ENCODE assay signal across 23 cellular contexts in the genomic region with DNA sequence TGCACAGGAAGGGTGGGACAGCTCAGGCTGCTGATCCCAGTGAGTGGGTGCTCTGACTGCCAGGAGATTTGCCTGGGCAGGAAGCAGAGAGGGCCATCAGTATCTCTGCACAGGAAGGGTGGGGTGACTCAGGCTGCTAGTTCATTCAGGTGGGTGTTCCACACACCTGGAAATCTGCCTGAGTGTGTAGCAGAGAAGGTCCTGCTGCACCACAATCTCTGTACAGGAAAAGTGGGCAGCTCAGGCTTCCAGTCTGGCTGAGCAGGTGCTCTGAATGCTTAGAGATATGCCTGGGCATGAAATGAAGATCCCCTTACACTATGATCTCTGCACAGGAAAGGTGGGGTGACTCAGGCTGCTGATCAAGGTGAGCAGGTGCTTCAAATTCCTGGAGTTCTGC.
DNase-seq lines count a peak whose midpoint lies in the region; ATAC-seq and TF ChIP-seq lines count a peak whose summit lies in the region.
"Had no signal": no experiment of that assay in that cellular context is flagged by ENCODE, and none has a peak within 500 bp of the region (broad histone marks: within the 10 kb centered on the region; RNA-seq: fewer than 3 reads in every experiment).

No MANE protein-coding gene starts in this region.

- H3K23ac ChIP-seq in trophoblast cell (ENCODE audit: low read length): no peak overlapping the region

- peaks cover 22% of the 10 kb centered on the region for H3K27me3 Mint-ChIP-seq in activated naive CD4-positive, alpha-beta T cell treated with anti-CD3 and anti-CD28 coated beads, Interleukin-2, amount 10 ng/mL, durations not matched to agents 7 days and 5 days
- peaks cover 30% of the 10 kb centered on the region for H3K27me3 Mint-ChIP-seq in activated CD8-positive, alpha-beta memory T cell treated with anti-CD3 and anti-CD28 coated beads, Interleukin-2, amount 10 ng/mL, durations not matched to agents 7 days and 5 days
- peaks cover 5% of the 10 kb centered on the region for H3K27me3 Mint-ChIP-seq in nephron progenitor cell (ENCODE audit: low read depth, poor library complexity)
- H3K27me3 Mint-ChIP-seq: CD4-positive, alpha-beta T cell had no signal

- H3K4ac ChIP-seq in trophoblast cell (ENCODE audit: low read depth, low read length): no peak overlapping the region

- no peak overlapping the region for H3K4me2 ChIP-seq in trophoblast cell (ENCODE audit: low read length)
- H3K4me2 ChIP-seq: A549; BLaER1 treated with 17β-estradiol and CSF1 and Interleukin-3, amounts not matched to agents 10 nM and 100 nM had no signal

- H3K9me3 ChIP-seq in RWPE2 (ENCODE audit: severe bottlenecking) (no peaks in the 10 kb centered on the region), trophoblast cell (ENCODE audit: insufficient read depth, low read depth, low read length) (no peaks in the 10 kb centered on the region)
- H3K9me3 ChIP-seq: A549; BLaER1 treated with 17β-estradiol and CSF1 and Interleukin-3, amounts not matched to agents 10 nM and 100 nM had no signal

- CTCF ChIA-PET in activated naive CD4-positive, alpha-beta T cell treated with anti-CD3 and anti-CD28 coated beads, Interleukin-2, amount 10 ng/mL, durations not matched to agents 7 days and 5 days (lab: Charles Lee): no interaction called here
- CTCF ChIA-PET in activated CD8-positive, alpha-beta memory T cell treated with anti-CD3 and anti-CD28 coated beads, Interleukin-2, amount 10 ng/mL, durations not matched to agents 7 days and 5 days (lab: Charles Lee): no interaction called here

- no peak for TF ChIP-seq CTCF in RWPE2 (IDR thresholded peaks at IDR 0.05; ENCODE audit: poor library complexity, severe bottlenecking)
- no peak for TF ChIP-seq CTCF in nephron progenitor cell (IDR thresholded peaks at IDR 0.05)

- no peak overlapping the region for H2BK120ac ChIP-seq in trophoblast cell (ENCODE audit: insufficient read depth, low read length, poor library complexity)

- H3K4me1 ChIP-seq in RWPE2 (ENCODE audit: insufficient read depth, poor library complexity, severe bottlenecking) (peaks cover 10% of the 10 kb centered on the region), trophoblast cell (ENCODE audit: control insufficient read depth in 1 of 2, insufficient read depth in 2 of 2, low read length in 2 of 2) (no peaks in the 10 kb centered on the region)
- H3K4me1 ChIP-seq: A549; BLaER1 treated with 17β-estradiol and CSF1 and Interleukin-3, amounts not matched to agents 10 nM and 100 nM had no signal

- no peak for DNase-seq in activated naive CD4-positive, alpha-beta T cell treated with anti-CD3 and anti-CD28 coated beads, Interleukin-2, amount 10 ng/mL, durations not matched to agents 7 days and 5 days
- no peak for DNase-seq in activated naive CD4-positive, alpha-beta T cell treated with anti-CD3 and anti-CD28 coated beads, Interleukin-2, amount 50 U/mL, for 72 hours (ENCODE audit: low spot score in 2 of 2)
- DNase-seq in RWPE2 (ENCODE audit: low spot score) (peak; percentile 71), epithelial cell of prostate (ENCODE audit: low read depth, low spot score) (peak; percentile 85), trophoblast cell (no peak), nephron progenitor cell (no peak)
- no peak for DNase-seq in activated CD8-positive, alpha-beta memory T cell treated with anti-CD3 and anti-CD28 coated beads, Interleukin-2, amount 10 ng/mL, durations not matched to agents 7 days and 5 days
- DNase-seq: AML-193; CD4-positive, alpha-beta T cell; COR-L47; DMS53; H9; Kasumi-1; MV-4-11; NCI-H2029; NCI-H226; NCI-H510A; NCI-H69; SIG-M5 had no signal

- H3K9ac ChIP-seq in trophoblast cell (ENCODE audit: low read length): no peak overlapping the region
- H3K9ac ChIP-seq: BLaER1 treated with 17β-estradiol and CSF1 and Interleukin-3, amounts not matched to agents 10 nM and 100 nM had no signal

- H3K4me3 Mint-ChIP-seq in activated naive CD4-positive, alpha-beta T cell treated with anti-CD3 and anti-CD28 coated beads, Interleukin-2, amount 10 ng/mL, durations not matched to agents 7 days and 5 days: no peak overlapping the region
- H3K4me3 Mint-ChIP-seq in activated CD8-positive, alpha-beta memory T cell treated with anti-CD3 and anti-CD28 coated beads, Interleukin-2, amount 10 ng/mL, durations not matched to agents 7 days and 5 days: no peak overlapping the region
- no peak overlapping the region for H3K4me3 Mint-ChIP-seq in nephron progenitor cell
- H3K4me3 Mint-ChIP-seq: CD4-positive, alpha-beta T cell; H9 had no signal

- no peak overlapping the region for H2AK5ac ChIP-seq in trophoblast cell (ENCODE audit: low read length)

- H3K36me3 Mint-ChIP-seq in activated naive CD4-positive, alpha-beta T cell treated with anti-CD3 and anti-CD28 coated beads, Interleukin-2, amount 10 ng/mL, durations not matched to agents 7 days and 5 days: no peaks in the 10 kb centered on the region
- no peaks in the 10 kb centered on the region for H3K36me3 Mint-ChIP-seq in activated naive CD4-positive, alpha-beta T cell treated with anti-CD3 and anti-CD28 coated beads, Interleukin-2, amount 50 U/mL, for 72 hours
- no peaks in the 10 kb centered on the region for H3K36me3 Mint-ChIP-seq in activated CD8-positive, alpha-beta memory T cell treated with anti-CD3 and anti-CD28 coated beads, Interleukin-2, amount 10 ng/mL, durations not matched to agents 7 days and 5 days
- no peaks in the 10 kb centered on the region for H3K36me3 Mint-ChIP-seq in nephron progenitor cell (ENCODE audit: low read depth)

- H3K14ac ChIP-seq in trophoblast cell (ENCODE audit: low read length): peak overlapping the region; percentile 37

- no peak overlapping the region for H4K8ac ChIP-seq in trophoblast cell (ENCODE audit: low read depth, low read length)

- peak overlapping the region; percentile 34 for H2BK12ac ChIP-seq in trophoblast cell (ENCODE audit: low read length)

- H3K18ac ChIP-seq in trophoblast cell (ENCODE audit: low read length): no peak overlapping the region

- H3K27me3 ChIP-seq in RWPE2 (ENCODE audit: insufficient read depth, poor library complexity, severe bottlenecking) (no peaks in the 10 kb centered on the region), trophoblast cell (ENCODE audit: insufficient read depth, low read length) (no peaks in the 10 kb centered on the region)
- H3K27me3 ChIP-seq: BLaER1 treated with 17β-estradiol and CSF1 and Interleukin-3, amounts not matched to agents 10 nM and 100 nM had no signal

- H3K27ac ChIP-seq in RWPE2 (ENCODE audit: poor library complexity, severe bottlenecking) (peak overlapping the region; percentile 72), epithelial cell of prostate (peak overlapping the region; percentile 97), trophoblast cell (ENCODE audit: low read depth, low read length) (no peak overlapping the region)
- H3K27ac ChIP-seq: A549; BLaER1 treated with 17β-estradiol and CSF1 and Interleukin-3, amounts not matched to agents 10 nM and 100 nM; SK-N-MC had no signal

- H2AFZ ChIP-seq in trophoblast cell (ENCODE audit: insufficient read depth, low read length, poor library complexity): no peak overlapping the region

- H2BK5ac ChIP-seq in trophoblast cell (ENCODE audit: low read depth, low read length, poor library complexity): no peak overlapping the region

- H3K9me3 Mint-ChIP-seq in activated naive CD4-positive, alpha-beta T cell treated with anti-CD3 and anti-CD28 coated beads, Interleukin-2, amount 10 ng/mL, durations not matched to agents 7 days and 5 days: peaks cover 4% of the 10 kb centered on the region
- H3K9me3 Mint-ChIP-seq in activated naive CD4-positive, alpha-beta T cell treated with anti-CD3 and anti-CD28 coated beads, Interleukin-2, amount 50 U/mL, for 72 hours: peaks cover 8 to 15% of the 10 kb centered on the region in 2 donors
- peaks cover 2% of the 10 kb centered on the region for H3K9me3 Mint-ChIP-seq in activated CD8-positive, alpha-beta memory T cell treated with anti-CD3 and anti-CD28 coated beads, Interleukin-2, amount 10 ng/mL, durations not matched to agents 7 days and 5 days (ENCODE audit: low read depth)
- H3K9me3 Mint-ChIP-seq in nephron progenitor cell: peaks cover 8% of the 10 kb centered on the region
- H3K9me3 Mint-ChIP-seq: CD4-positive, alpha-beta T cell had no signal

- H3K4me1 Mint-ChIP-seq in activated naive CD4-positive, alpha-beta T cell treated with anti-CD3 and anti-CD28 coated beads, Interleukin-2, amount 10 ng/mL, durations not matched to agents 7 days and 5 days: peaks cover 17% of the 10 kb centered on the region
- H3K4me1 Mint-ChIP-seq in activated CD8-positive, alpha-beta memory T cell treated with anti-CD3 and anti-CD28 coated beads, Interleukin-2, amount 10 ng/mL, durations not matched to agents 7 days and 5 days: peaks cover 7% of the 10 kb centered on the region
- no peaks in the 10 kb centered on the region for H3K4me1 Mint-ChIP-seq in nephron progenitor cell

- H3K4me3 ChIP-seq in RWPE2 (ENCODE audit: severe bottlenecking) (no peak overlapping the region), trophoblast cell (ENCODE audit: low read depth, low read length) (no peak overlapping the region)
- H3K4me3 ChIP-seq: A549; BLaER1 treated with 17β-estradiol and CSF1 and Interleukin-3, amounts not matched to agents 10 nM and 100 nM; SK-N-MC had no signal

- peak overlapping the region; percentile 46 for H3K27ac Mint-ChIP-seq in activated naive CD4-positive, alpha-beta T cell treated with anti-CD3 and anti-CD28 coated beads, Interleukin-2, amount 10 ng/mL, durations not matched to agents 7 days and 5 days
- H3K27ac Mint-ChIP-seq in activated naive CD4-positive, alpha-beta T cell treated with anti-CD3 and anti-CD28 coated beads, Interleukin-2, amount 50 U/mL, for 72 hours: peak overlapping the region in 1 of 2 donors; percentile 69
- H3K27ac Mint-ChIP-seq in activated CD8-positive, alpha-beta memory T cell treated with anti-CD3 and anti-CD28 coated beads, Interleukin-2, amount 10 ng/mL, durations not matched to agents 7 days and 5 days: no peak overlapping the region
- H3K27ac Mint-ChIP-seq in nephron progenitor cell: no peak overlapping the region
- H3K27ac Mint-ChIP-seq: CD4-positive, alpha-beta T cell; H9 had no signal

- H3K79me2 ChIP-seq in trophoblast cell (ENCODE audit: control insufficient read depth, insufficient read depth, low read length, poor library complexity): no peaks in the 10 kb centered on the region

- peaks cover 3% of the 10 kb centered on the region for H3K79me1 ChIP-seq in trophoblast cell (ENCODE audit: low read length)

- peak overlapping the region; percentile 61 for H4K91ac ChIP-seq in trophoblast cell (ENCODE audit: low read depth, low read length)

- H3K36me3 ChIP-seq in RWPE2 (ENCODE audit: low read depth) (no peaks in the 10 kb centered on the region), trophoblast cell (ENCODE audit: control insufficient read depth in 1 of 2, insufficient read depth in 2 of 2, low read length in 2 of 2) (no peaks in the 10 kb centered on the region)
- H3K36me3 ChIP-seq: BLaER1 treated with 17β-estradiol and CSF1 and Interleukin-3, amounts not matched to agents 10 nM and 100 nM had no signal

- H4K12ac ChIP-seq in trophoblast cell (ENCODE audit: low read depth, low read length): no peak overlapping the region

- no peak for ATAC-seq in activated naive CD4-positive, alpha-beta T cell treated with anti-CD3 and anti-CD28 coated beads, Interleukin-2, amount 50 U/mL, for 72 hours
- peak; percentile 92 for ATAC-seq in RWPE2 (ENCODE audit: low read depth)
- ATAC-seq in activated CD8-positive, alpha-beta memory T cell treated with anti-CD3 and anti-CD28 coated beads, Interleukin-2, amount 10 ng/mL, durations not matched to agents 7 days and 5 days: no peak
- ATAC-seq: A549, HepG2 had no signal

Comparison
In these comparisons a context has a peak if more than half of its experiments do, and no peak if none do; other contexts are left out.
1. DNase-seq: peak in RWPE2 (single experiment) and epithelial cell of prostate (single experiment); none in activated naive CD4-positive, alpha-beta T cell treated with anti-CD3 and anti-CD28 coated beads, Interleukin-2, amount 10 ng/mL, durations not matched to agents 7 days and 5 days (single experiment), activated naive CD4-positive, alpha-beta T cell treated with anti-CD3 and anti-CD28 coated beads, Interleukin-2, amount 50 U/mL, for 72 hours (0 of 2), trophoblast cell (0 of 2), activated CD8-positive, alpha-beta memory T cell treated with anti-CD3 and anti-CD28 coated beads, Interleukin-2, amount 10 ng/mL, durations not matched to agents 7 days and 5 days (single experiment) and nephron progenitor cell (single experiment).